ENCODE assay signal across 27 cellular contexts in the genomic region with DNA sequence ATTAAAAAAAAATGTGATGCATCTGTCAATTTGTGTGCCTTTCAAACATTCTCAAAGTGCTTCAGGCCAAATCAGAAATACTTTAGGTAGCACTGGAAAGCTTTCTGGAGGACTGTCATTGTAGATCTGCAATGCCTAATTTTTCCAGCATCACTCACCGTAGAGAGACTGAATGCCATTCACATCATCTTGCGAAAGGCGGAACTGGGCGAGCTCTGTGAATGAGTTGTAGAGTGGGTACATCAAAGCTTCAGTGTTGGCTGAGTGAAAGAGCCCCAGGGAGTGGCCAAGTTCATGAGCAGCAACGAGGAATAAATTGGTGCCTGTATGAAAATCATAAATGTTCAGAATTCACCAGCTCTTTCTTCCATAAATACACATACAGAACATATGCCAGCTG. TPM values are rescaled to one million over a fixed set of nuclear protein-coding genes. Genes with fewer than 3 reads are reported as not detected.
"Had no signal": no experiment of that assay in that cellular context is flagged by ENCODE, and none has a peak within 500 bp of the region (broad histone marks: within the 10 kb centered on the region; RNA-seq: fewer than 3 reads in every experiment).

No MANE protein-coding gene starts in this region.

- H3K4me1 ChIP-seq: esophagus muscularis mucosa, tibial artery, uterus had no signal

- H3K36me3 Mint-ChIP-seq: naive thymus-derived CD4-positive, alpha-beta T cell; neural progenitor cell had no signal

- H3K4me3 Mint-ChIP-seq: activated CD4-positive, alpha-beta T cell treated with anti-CD3 and anti-CD28 coated beads, Interleukin-2, amount 10 ng/mL, durations not matched to agents 7 days and 5 days; naive thymus-derived CD4-positive, alpha-beta T cell; neural progenitor cell had no signal

- H3K79me2 ChIP-seq: hepatocyte had no signal

- H3K27ac Mint-ChIP-seq: activated CD4-positive, alpha-beta T cell treated with anti-CD3 and anti-CD28 coated beads, Interleukin-2, amount 10 ng/mL, durations not matched to agents 7 days and 5 days; naive thymus-derived CD4-positive, alpha-beta T cell; neural progenitor cell; progenitor cell of endocrine pancreas had no signal

- H3K4me2 ChIP-seq: hepatocyte, neural progenitor cell had no signal

- H3K9me3 ChIP-seq: esophagus muscularis mucosa, tibial artery, uterus had no signal

- H3K27me3 Mint-ChIP-seq: progenitor cell of endocrine pancreas had no signal

- H3K9ac ChIP-seq: neural progenitor cell had no signal

- H3K27me3 ChIP-seq: brain microvascular endothelial cell, esophagus muscularis mucosa, hepatocyte, neural progenitor cell, tibial artery, uterus had no signal

- ATAC-seq: activated CD4-positive, CD25-positive, alpha-beta regulatory T cell treated with anti-CD3 and anti-CD28 coated beads, Interleukin-2, amount 50 U/mL, for 24 hours; naive thymus-derived CD4-positive, alpha-beta T cell had no signal

- H3K4me3 ChIP-seq: coronary artery, esophagus muscularis mucosa, hepatocyte, lung, neural progenitor cell, tibial artery, uterus had no signal

- FAIRE-seq: endometrium had no signal

- DNase-seq: activated CD4-positive, alpha-beta T cell treated with anti-CD3 and anti-CD28 coated beads, Interleukin-2, amount 10 ng/mL, durations not matched to agents 7 days and 5 days; activated CD8-positive, alpha-beta memory T cell treated with anti-CD3 and anti-CD28 coated beads for 24 hours; activated CD8-positive, alpha-beta memory T cell treated with anti-CD3 and anti-CD28 coated beads, Interleukin-2, amount 50 U/mL, for 48 hours; activated effector memory CD4-positive, alpha-beta T cell treated with Interleukin-2 at 50 U/mL for 16 hours; activated naive CD4-positive, alpha-beta T cell treated with anti-CD3 and anti-CD28 coated beads, Interleukin-2, amount 50 U/mL, for 16 hours; activated T-cell treated with anti-CD3 and anti-CD28 coated beads, Interleukin-2, amount 50 U/mL, for 48 hours; aorta; brain microvascular endothelial cell; naive thymus-derived CD4-positive, alpha-beta T cell; stimulated activated CD4-positive, alpha-beta T cell treated with anti-CD3 and anti-CD28 coated beads, Interleukin-12 subunit alpha, Interleukin-12 subunit beta, amount 100 ng/mL, for 4 hours; stimulated activated CD4-positive, alpha-beta T cell treated with anti-CD3 and anti-CD28 coated beads, Interleukin-1b, Interleukin-23, amount 100 ng/mL, for 48 hours; stimulated activated CD8-positive, alpha-beta memory T cell treated with anti-CD3 and anti-CD28 coated beads, Interleukin-4, amount 100 ng/mL, for 48 hours; stimulated activated naive CD4-positive, alpha-beta T cell; T-helper 1 cell; T-helper 9 cell; tibial artery; uterus had no signal

- H3K4me1 Mint-ChIP-seq: activated CD4-positive, alpha-beta T cell treated with anti-CD3 and anti-CD28 coated beads, Interleukin-2, amount 10 ng/mL, durations not matched to agents 7 days and 5 days; naive thymus-derived CD4-positive, alpha-beta T cell had no signal

- H3K9me3 Mint-ChIP-seq: activated CD4-positive, alpha-beta T cell treated with anti-CD3 and anti-CD28 coated beads, Interleukin-2, amount 10 ng/mL, durations not matched to agents 7 days and 5 days; naive thymus-derived CD4-positive, alpha-beta T cell; neural progenitor cell had no signal

- H3K36me3 ChIP-seq: brain microvascular endothelial cell, esophagus muscularis mucosa, neural progenitor cell, tibial artery, uterus had no signal

- H3K27ac ChIP-seq: brain microvascular endothelial cell, coronary artery, esophagus muscularis mucosa, hepatocyte, neural progenitor cell, tibial artery, uterus had no signal

- H2AFZ ChIP-seq: hepatocyte, neural progenitor cell had no signal

RNA-seq across cellular contexts. Expression of a gene that starts 4.0 kb away (rescaled TPM):
- total RNA-seq: activated CD4-positive, alpha-beta T cell treated with anti-CD3 and anti-CD28 coated beads, Interleukin-2, amount 10 ng/mL, durations not matched to agents 7 days and 5 days; aorta; esophagus muscularis mucosa; mucosa of gallbladder; naive thymus-derived CD4-positive, alpha-beta T cell; osteoblast; progenitor cell of endocrine pancreas had no signal
- polyA plus RNA-seq: naive thymus-derived CD4-positive, alpha-beta T cell had no signal

RNA-seq across cellular contexts. Expression of a gene that starts 21.5 kb away (rescaled TPM):
- total RNA-seq: activated CD4-positive, alpha-beta T cell treated with anti-CD3 and anti-CD28 coated beads, Interleukin-2, amount 10 ng/mL, durations not matched to agents 7 days and 5 days; naive thymus-derived CD4-positive, alpha-beta T cell had no signal
- polyA plus RNA-seq: naive thymus-derived CD4-positive, alpha-beta T cell had no signal

RNA-seq across cellular contexts. Expression of a gene that starts 51.7 kb away (rescaled TPM):
- total RNA-seq: activated CD4-positive, alpha-beta T cell treated with anti-CD3 and anti-CD28 coated beads, Interleukin-2, amount 10 ng/mL, durations not matched to agents 7 days and 5 days; mucosa of gallbladder; naive thymus-derived CD4-positive, alpha-beta T cell; progenitor cell of endocrine pancreas had no signal
- polyA plus RNA-seq: hepatocyte; naive thymus-derived CD4-positive, alpha-beta T cell had no signal
